ENCODE assay signal across 9 cellular contexts in genomic region chr19:802497-802887, GRCh38. TPM values are rescaled to one million over a fixed set of nuclear protein-coding genes. Genes with fewer than 3 reads are reported as not detected.
DNase-seq lines count a peak whose midpoint lies in the region; ATAC-seq and TF ChIP-seq lines count a peak whose summit lies in the region.
"Had no signal": no experiment of that assay in that cellular context is flagged by ENCODE, and none has a peak within 500 bp of the region (broad histone marks: within the 10 kb centered on the region; RNA-seq: fewer than 3 reads in every experiment).

No MANE protein-coding gene starts in this region.

- CTCF ChIA-PET in AG04450 (lab: Charles Lee), result interaction anchor here (0.6 to 0.9 kb wide), 3 partner anchors 23 to 32 kb away, joined by 3 to 7 read pairs (median 4); no protein-coding TSS in a partner anchor
- CTCF ChIA-PET in GM10248 (lab: Yijun Ruan, JAX), result no interaction called here

- H3K27ac ChIP-seq in AG04450 (ENCODE audit: low read depth, low read length), result peak overlapping the region; percentile 31

- H3K4me3 Mint-ChIP-seq in glutamatergic neuron (ENCODE audit: unreplicated experiment), result peak overlapping the region; percentile 90

- H3K27ac Mint-ChIP-seq in glutamatergic neuron (ENCODE audit: unreplicated experiment), result peak overlapping the region; percentile 92

- H3K4me3 ChIP-seq in AG04450 (ENCODE audit: low read depth, low read length), result peak overlapping the region; percentile 25
- H3K4me3 ChIP-seq: lung had no signal

- H3K36me3 Mint-ChIP-seq in glutamatergic neuron (ENCODE audit: unreplicated experiment), result peaks cover 3% of the 10 kb centered on the region

- peaks cover 23% of the 10 kb centered on the region for H3K4me1 Mint-ChIP-seq in glutamatergic neuron (ENCODE audit: low read depth, unreplicated experiment)

- no peaks in the 10 kb centered on the region; the same call in 1 of the 2 replicates for H3K9me3 ChIP-seq in AG04450 (ENCODE audit: control insufficient read depth, insufficient read depth, low read length)

- in situ Hi-C loops in ACHN (cut with HindIII; ENCODE audit: low pct_ligation_motif_present, low pct_unique_long_range_greater_than_20kb, low sequenced_read_pairs), result no loop called here

- peaks cover 14% of the 10 kb centered on the region for H3K9me3 Mint-ChIP-seq in glutamatergic neuron (ENCODE audit: unreplicated experiment)

- H3K27me3 ChIP-seq in AG04450 (ENCODE audit: control insufficient read depth, insufficient read depth, low read length), result no peaks in the 10 kb centered on the region

- DNase-seq in AG04450 (ENCODE audit: low read depth, low spot score) (no peak), NCI-H2196 (lab: John Stamatoyannopoulos, UW; ENCODE audit: unreplicated experiment) (peak; percentile 81), glutamatergic neuron (no peak), ACHN (no peak), GM10248 (ENCODE audit: extremely low spot score) (no peak)
- DNase-seq: NCI-H1694 treated with DMSO at 0.1 percent for 48 hours had no signal

- no peak for ATAC-seq in GM21360 (IDR thresholded peaks at IDR 0.05; ENCODE audit: unreplicated experiment)

- POLR2A ChIA-PET in AG04450 (lab: Yijun Ruan, JAX) (interaction anchor here (0.6 to 1.4 kb wide), 5 partner anchors 11 to 126 kb away, joined by 3 to 13 read pairs (median 3); no protein-coding TSS in a partner anchor), GM10248 (lab: Yijun Ruan, JAX) (interaction anchor here (0.6 to 1.0 kb wide), 2 partner anchors 41 to 47 kb away, joined by 3 read pairs; no protein-coding TSS in a partner anchor)

- TF ChIP-seq CTCF in AG04450 (IDR thresholded peaks at IDR 0.05; ENCODE audit: low read depth, low read length) (no peak), glutamatergic neuron (IDR thresholded peaks at IDR 0.05; ENCODE audit: partially characterized antibody, unreplicated experiment) (no peak), GM10248 (IDR thresholded peaks at IDR 0.05; ENCODE audit: control extremely low read depth, extremely low read depth, low read depth, missing control alignments) (no peak)

- H3K27me3 Mint-ChIP-seq in glutamatergic neuron (ENCODE audit: unreplicated experiment), result peaks cover 19% of the 10 kb centered on the region

RNA-seq across cellular contexts. Expression of gene PTBP1, which starts 5.2 kb away (rescaled TPM):
- 141 and 216 TPM in 2 replicates for polyA plus RNA-seq in AG04450 (2011; rRNA removed)
- 159 and 225 TPM in 2 replicates for polyA minus RNA-seq in AG04450 (2011; rRNA and poly(A)+ RNA removed)
- 244 TPM for total RNA-seq in glutamatergic neuron (ENCODE audit: unreplicated experiment)

RNA-seq across cellular contexts. Expression of gene PLPPR3, which starts 19.3 kb away (rescaled TPM):
- polyA plus RNA-seq in AG04450 (2011; rRNA removed), result 1.3 and 2.2 TPM in 2 replicates
- 1.6 and 2.1 TPM in 2 replicates for polyA minus RNA-seq in AG04450 (2011; rRNA and poly(A)+ RNA removed)
- total RNA-seq in glutamatergic neuron (ENCODE audit: unreplicated experiment), result 392 TPM

RNA-seq across cellular contexts. Expression of gene AZU1, which starts 25.1 kb away (rescaled TPM):
- polyA plus RNA-seq in AG04450 (2011; rRNA removed), result 0.04 TPM in 1 of 2 replicates, not detected in the other
- polyA minus RNA-seq in AG04450 (2011; rRNA and poly(A)+ RNA removed), result not detected in 2 replicates
- 2.2 TPM for total RNA-seq in glutamatergic neuron (ENCODE audit: unreplicated experiment)
- total RNA-seq: G401 had no signal

RNA-seq across cellular contexts. Expression of gene PRTN3, which starts 38.3 kb away (rescaled TPM):
- not detected in 2 replicates for polyA plus RNA-seq in AG04450 (2011; rRNA removed)
- not detected in 2 replicates for polyA minus RNA-seq in AG04450 (2011; rRNA and poly(A)+ RNA removed)
- total RNA-seq in glutamatergic neuron (ENCODE audit: unreplicated experiment), result not detected
- total RNA-seq: G401 had no signal

RNA-seq across cellular contexts. Expression of gene ELANE, which starts 49.6 kb away (rescaled TPM):
- not detected in 2 replicates for polyA plus RNA-seq in AG04450 (2011; rRNA removed)
- polyA minus RNA-seq in AG04450 (2011; rRNA and poly(A)+ RNA removed), result not detected in 2 replicates
- not detected for total RNA-seq in glutamatergic neuron (ENCODE audit: unreplicated experiment)
- total RNA-seq: G401 had no signal
